Comparison of ENCODE assay signal across 1 cellular context in the genomic region with DNA sequence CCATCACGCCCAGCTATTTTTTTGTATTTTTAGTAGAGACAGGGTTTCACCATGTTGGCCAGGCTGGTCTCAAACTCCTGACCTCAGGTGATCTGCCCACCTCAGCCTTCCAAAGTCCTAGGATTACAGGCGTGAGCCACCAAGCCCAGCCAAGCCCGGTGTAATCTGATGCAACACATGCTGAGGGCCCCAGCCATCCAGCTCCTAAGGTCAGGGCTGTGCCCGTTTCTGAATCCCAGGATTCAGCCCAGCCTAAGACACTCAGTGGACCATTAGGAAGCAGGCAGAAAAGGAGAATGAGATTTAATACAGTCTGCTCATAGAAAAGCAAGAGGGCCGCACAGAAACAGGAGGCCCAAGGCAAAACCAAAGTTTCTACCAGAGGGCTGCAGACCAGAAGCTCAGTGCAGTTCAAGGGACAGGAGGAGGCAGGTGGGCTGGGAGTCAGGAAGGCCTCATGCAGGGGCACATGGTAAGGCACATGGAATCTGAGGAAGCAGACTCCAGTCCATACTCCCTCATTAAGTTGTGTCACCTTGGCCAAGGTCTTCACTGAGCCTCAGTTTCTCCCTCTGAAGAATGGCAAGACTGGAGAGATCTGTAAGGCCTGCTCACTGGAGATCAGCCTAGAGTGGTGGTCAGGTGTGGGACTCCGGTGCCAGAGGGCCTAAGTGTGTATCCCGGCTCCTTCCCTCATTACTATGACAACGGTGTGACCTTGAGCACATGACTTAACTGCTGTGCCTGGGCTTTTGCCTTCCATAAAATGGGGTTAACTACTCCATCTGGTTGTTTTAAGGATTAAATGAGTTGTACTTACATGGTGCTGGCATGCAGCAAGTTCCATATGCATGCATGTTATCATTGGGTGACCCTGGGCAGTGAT.
TF ChIP-seq lines count a peak whose summit lies in the region.

No MANE protein-coding gene starts in this region.

TF ChIP-seq in H1, 55 proteins besides CTCF, POLR2A, EP300 and RAD21:
- TF ChIP-seq POU5F1 (IDR thresholded peaks at IDR 0.05; ENCODE audit: low read depth, low read length) = no peak
- TF ChIP-seq EGR1 (IDR thresholded peaks at IDR 0.05; ENCODE audit: borderline replicate concordance, low read depth, low read length) = no peak
- TF ChIP-seq BACH1 (IDR thresholded peaks at IDR 0.05; ENCODE audit: low read length) = no peak
- TF ChIP-seq BCL11A (IDR thresholded peaks at IDR 0.05; ENCODE audit: low read depth in 2 of 2, low read length in 2 of 2) = no peak
- TF ChIP-seq SIN3A (conservative IDR thresholded peaks at IDR 0.05 in 1 of 2, IDR thresholded peaks at IDR 0.05 in 1 of 2; ENCODE audit: low read depth in 1 of 2, low read length in 2 of 2) = no peak
